Comparison of ENCODE assay signal across 10 cellular contexts in genomic region chr2:207115715-207116364, GRCh38. TPM values are rescaled to one million over a fixed set of nuclear protein-coding genes. Genes with fewer than 3 reads are reported as not detected.
DNase-seq lines count a peak whose midpoint lies in the region; ATAC-seq, FAIRE-seq and TF ChIP-seq lines count a peak whose summit lies in the region.
"Had no signal": no experiment of that assay in that cellular context is flagged by ENCODE, and none has a peak within 500 bp of the region (broad histone marks: within the 10 kb centered on the region; RNA-seq: fewer than 3 reads in every experiment).

No MANE protein-coding gene starts in this region.

- intact Hi-C loops in endothelial cell of umbilical vein (cut with micrococcal nuclease): loop anchor here (1.0 kb wide), 1 partner anchor 50 kb away; no protein-coding TSS in a partner anchor

- no peak overlapping the region for H3K9ac ChIP-seq in endothelial cell of umbilical vein (replicated peaks; ENCODE audit: extremely low read depth, insufficient read depth, low read length)

- BruUV-seq in endothelial cell of umbilical vein (replicated peaks; lab: Mats Ljungman, UMichigan): no TSS peak

- H3K27ac ChIP-seq in endothelial cell of umbilical vein (ENCODE audit: insufficient read depth, low read depth, low read length) (no peak overlapping the region), layer of hippocampus (ENCODE audit: low read depth, low read length) (peak overlapping the region; percentile 5), thoracic aorta (no peak overlapping the region)

- ATAC-seq in thoracic aorta (ENCODE audit: insufficient number of reproducible peaks, low FRiP score, low read depth) (no peak), GM21619 (IDR thresholded peaks at IDR 0.05; ENCODE audit: unreplicated experiment) (no peak)
- ATAC-seq: T-cell had no signal

- CTCF ChIA-PET in endothelial cell of umbilical vein (lab: Charles Lee): interaction anchor here (0.8 to 2.3 kb wide), 10 partner anchors 10 to 357 kb away, joined by 3 to 10 read pairs (median 4); no protein-coding TSS in a partner anchor

- H3K9me3 ChIP-seq in endothelial cell of umbilical vein (replicated peaks; ENCODE audit: control insufficient read depth, insufficient read depth, low read length): no peaks in the 10 kb centered on the region
- no peaks in the 10 kb centered on the region for H3K9me3 ChIP-seq in thoracic aorta

- DNase-seq in NCI-H2227 treated with DMSO at 0.1 percent for 48 hours (lab: John Stamatoyannopoulos, UW) (peak; percentile 37), endothelial cell of umbilical vein (ENCODE audit: low read depth, low spot score) (peak; percentile 36), thoracic aorta (ENCODE audit: low spot score) (no peak), islet precursor cell (no peak), NCI-H345 (lab: John Stamatoyannopoulos, UW) (no peak)
- DNase-seq: naive B cell; stimulated activated naive CD4-positive, alpha-beta T cell treated with Interleukin-2 at 50 U/mL for 16 hours; T-cell had no signal

- H3K36me3 ChIP-seq in endothelial cell of umbilical vein (ENCODE audit: control insufficient read depth in 2 of 2, extremely low read depth in 1 of 2, insufficient read depth in 2 of 2, low read length in 2 of 2) (peaks cover 0 to 3% of the 10 kb centered on the region in 2 experiments), thoracic aorta (no peaks in the 10 kb centered on the region)

- H4K20me1 ChIP-seq in endothelial cell of umbilical vein (replicated peaks; ENCODE audit: control insufficient read depth, extremely low read depth, insufficient read depth, low read length): no peaks in the 10 kb centered on the region

- H3K79me2 ChIP-seq in endothelial cell of umbilical vein (ENCODE audit: control insufficient read depth, insufficient read depth, low read length): peaks cover 93% of the 10 kb centered on the region

- no peaks in the 10 kb centered on the region for H3K27me3 ChIP-seq in endothelial cell of umbilical vein (ENCODE audit: control insufficient read depth in 2 of 2, insufficient read depth in 2 of 2, low read length in 2 of 2)
- H3K27me3 ChIP-seq in layer of hippocampus (ENCODE audit: control insufficient read depth, insufficient read depth, low read length): no peaks in the 10 kb centered on the region
- H3K27me3 ChIP-seq in thoracic aorta (replicated peaks; ENCODE audit: insufficient read depth): no peaks in the 10 kb centered on the region

- H3K4me1 ChIP-seq in endothelial cell of umbilical vein (ENCODE audit: control insufficient read depth, extremely low read depth, insufficient read depth, low read length): peaks cover 17% of the 10 kb centered on the region
- peaks cover 6 to 45% of the 10 kb centered on the region in 2 donors for H3K4me1 ChIP-seq in thoracic aorta (ENCODE audit: control insufficient read depth in 1 of 2, low read depth in 2 of 2)

- POLR2A ChIA-PET in endothelial cell of umbilical vein (lab: Charles Lee): no interaction called here

- no peaks in the 10 kb centered on the region for H3K9me1 ChIP-seq in endothelial cell of umbilical vein (replicated peaks; ENCODE audit: control insufficient read depth, extremely low read depth, insufficient read depth, low read length)

- peak; percentile 59 for FAIRE-seq in endothelial cell of umbilical vein (lab: Jason Lieb, UNC)

- peak; percentile 43 for TF ChIP-seq POLR2A in endothelial cell of umbilical vein (IDR thresholded peaks at IDR 0.05; ENCODE audit: low read depth, low read length)

- H3K4me2 ChIP-seq in endothelial cell of umbilical vein (ENCODE audit: insufficient read depth, low read length): peak overlapping the region; percentile 9

- H2AFZ ChIP-seq in endothelial cell of umbilical vein (ENCODE audit: low read depth, low read length): no peak overlapping the region

- TF ChIP-seq CTCF in endothelial cell of umbilical vein (IDR thresholded peaks at IDR 0.05; ENCODE audit: extremely low read depth in 1 of 2, insufficient read depth in 1 of 2, low read depth in 1 of 2, low read length in 2 of 2) (peak; percentile 3 to 4), thoracic aorta (IDR thresholded peaks at IDR 0.05) (peak; percentile 25)

- H3K4me3 ChIP-seq in endothelial cell of umbilical vein (replicated peaks in 1 of 3; ENCODE audit: insufficient read depth in 1 of 3, low read depth in 1 of 3, low read length in 3 of 3): no peak overlapping the region
- H3K4me3 ChIP-seq in thoracic aorta: peak overlapping the region; percentile 42

- dilution Hi-C loops in endothelial cell of umbilical vein (cut with MboI; ENCODE audit: extremely low pct_ligation_motif_present, low sequenced_read_pairs): no loop called here

TF ChIP-seq in endothelial cell of umbilical vein, 7 proteins besides CTCF, POLR2A, EP300 and RAD21:
- TF ChIP-seq FOS (IDR thresholded peaks at IDR 0.05; ENCODE audit: borderline replicate concordance, insufficient read depth, low read length): no peak
- TF ChIP-seq JUN (IDR thresholded peaks at IDR 0.05; ENCODE audit: borderline replicate concordance, insufficient read depth, insufficient read length, low read depth): no peak
- TF ChIP-seq, protein P1, sequence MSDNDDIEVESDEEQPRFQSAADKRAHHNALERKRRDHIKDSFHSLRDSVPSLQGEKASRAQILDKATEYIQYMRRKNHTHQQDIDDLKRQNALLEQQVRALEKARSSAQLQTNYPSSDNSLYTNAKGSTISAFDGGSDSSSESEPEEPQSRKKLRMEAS (IDR thresholded peaks at IDR 0.05; ENCODE audit: insufficient read depth, insufficient read length): no peak
- no peak for TF ChIP-seq GATA2 (IDR thresholded peaks at IDR 0.05; ENCODE audit: insufficient read depth, insufficient read length, low read depth, low read length)
- no peak for TF ChIP-seq EZH2 (IDR thresholded peaks at IDR 0.05; ENCODE audit: borderline replicate concordance, low read depth, low read length, severe bottlenecking)
- TF ChIP-seq MYC (IDR thresholded peaks at IDR 0.05; ENCODE audit: low read depth, low read length): no peak
- TF ChIP-seq POLR2AphosphoS5 (IDR thresholded peaks at IDR 0.05; ENCODE audit: insufficient read depth, low read depth, low read length): no peak

RNA-seq across cellular contexts. Expression of gene KLF7, which starts 49.9 kb away (rescaled TPM):
- total RNA-seq in endothelial cell of umbilical vein: 42.9 and 53.7 TPM in 2 replicates
- 29.0 and 32.8 TPM in 2 replicates for polyA plus RNA-seq in endothelial cell of umbilical vein
- polyA plus RNA-seq in endothelial cell of umbilical vein (2011; cell fraction: cytosol; rRNA removed): 20.1 and 30.8 TPM in 2 replicates
- 73.6 and 75.1 TPM in 2 replicates for polyA plus RNA-seq in endothelial cell of umbilical vein (2011; cell fraction: nucleus; rRNA removed)
- polyA plus RNA-seq in endothelial cell of umbilical vein (2012): 19.7 and 20.4 TPM in 2 replicates
- 81.9 and 86.4 TPM in 2 replicates for polyA minus RNA-seq in endothelial cell of umbilical vein
- polyA minus RNA-seq in endothelial cell of umbilical vein (2011; cell fraction: cytosol; rRNA and poly(A)+ RNA removed): 1.2 TPM
- 99.2 and 119 TPM in 2 replicates for polyA minus RNA-seq in endothelial cell of umbilical vein (2011; cell fraction: nucleus; rRNA and poly(A)+ RNA removed)
- 10 to 100 TPM; 27.2 to 28.3 TPM for total RNA-seq in thoracic aorta

Comparison
In these comparisons a context has a peak if more than half of its experiments do, and no peak if none do; other contexts are left out.
1. DNase-seq: peak in NCI-H2227 treated with DMSO at 0.1 percent for 48 hours (single experiment) and endothelial cell of umbilical vein (single experiment); none in thoracic aorta (single experiment), islet precursor cell (single experiment) and NCI-H345 (single experiment).